ENCODE assay signal across 1 cellular context in genomic region chr17:30929861-30930260, GRCh38.
TF ChIP-seq lines count a peak whose summit lies in the region.

No MANE protein-coding gene starts in this region.

TF ChIP-seq in HEK293, 187 proteins besides CTCF, POLR2A, EP300 and RAD21 (continued from another document):
- TF ChIP-seq ZNF518A (tag by site-specific recombination; conservative IDR thresholded peaks at IDR 0.05; ENCODE audit: low read depth), result peak; percentile 79
- peak; percentile 71 for TF ChIP-seq ZNF426 (tag by site-specific recombination; IDR thresholded peaks at IDR 0.05)
- TF ChIP-seq ZBTB8A (tag by site-specific recombination; IDR thresholded peaks at IDR 0.05), result peak; percentile 31; the same call in 1 of the 2 replicates
- 0 out of 2 replicates have a peak, but pooled peaks have one; percentile 70 for TF ChIP-seq ZNF202 (tag by site-specific recombination; IDR thresholded peaks at IDR 0.05; ENCODE audit: borderline replicate concordance)
- peak; percentile 18; the same call in 1 of the 2 replicates for TF ChIP-seq KLF7 (tag by site-specific recombination; IDR thresholded peaks at IDR 0.05; ENCODE audit: borderline replicate concordance)
- peak; percentile 63 for TF ChIP-seq ZNF555 (tag by site-specific recombination; conservative IDR thresholded peaks at IDR 0.05)
- 0 out of 2 replicates have a peak, but pooled peaks have one; percentile 37 for TF ChIP-seq ZNF266 (tag by site-specific recombination; IDR thresholded peaks at IDR 0.05; ENCODE audit: low read depth)
- TF ChIP-seq ZNF558 (tag by site-specific recombination; IDR thresholded peaks at IDR 0.05), result 0 out of 2 replicates have a peak, but pooled peaks have one; percentile 50
- TF ChIP-seq ZNF433 (tag by site-specific recombination; IDR thresholded peaks at IDR 0.05; ENCODE audit: low read depth), result 0 out of 2 replicates have a peak, but pooled peaks have one; percentile 22
- TF ChIP-seq REST (tag by site-specific recombination; IDR thresholded peaks at IDR 0.05), result 0 out of 2 replicates have a peak, but pooled peaks have one; percentile 31
- TF ChIP-seq ZNF140 (tag by site-specific recombination; IDR thresholded peaks at IDR 0.05), result peak; percentile 59
TF ChIP-seq in HEK293: peak in this region for 19; not testable (repeated sequence) for 168.
